ENCODE assay signal across 23 cellular contexts in the genomic region with DNA sequence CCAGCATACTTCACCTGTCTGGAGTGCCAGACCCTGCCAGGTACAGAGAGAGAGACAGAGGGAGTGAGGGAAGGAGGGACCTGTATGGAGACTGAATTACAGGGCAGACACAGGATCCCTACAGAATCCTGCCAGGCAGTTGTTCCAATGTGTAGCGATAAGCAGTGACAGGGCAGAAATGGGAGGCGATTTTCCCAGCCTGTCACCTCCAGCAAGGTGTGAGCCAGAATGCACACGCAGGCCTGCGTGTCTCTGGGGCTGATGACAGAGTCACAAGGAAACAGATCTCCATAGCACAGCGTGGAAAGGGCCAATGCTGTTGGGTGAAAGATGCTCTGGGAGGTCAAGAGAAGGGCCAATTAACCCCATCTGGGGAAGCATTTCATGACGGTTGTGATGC.
A peak's percentile ranks its signal among the peaks of the same experiment; 100 is the strongest.
DNase-seq lines count a peak whose midpoint lies in the region; ATAC-seq and TF ChIP-seq lines count a peak whose summit lies in the region.
"Had no signal": no experiment of that assay in that cellular context is flagged by ENCODE, and none has a peak within 500 bp of the region (broad histone marks: within the 10 kb centered on the region; RNA-seq: fewer than 3 reads in every experiment).

No MANE protein-coding gene starts in this region.

- no peaks in the 10 kb centered on the region for H3K9me3 Mint-ChIP-seq in T-helper 1 cell treated with Interleukin-12 subunit alpha and Interleukin-12 subunit beta and Interleukin-4 antibody, amounts not matched to agents 30 μg/mL and 1 μg/mL, for 36 hours
- H3K9me3 Mint-ChIP-seq in CD4-positive, alpha-beta memory T cell, result no peaks in the 10 kb centered on the region
- H3K9me3 Mint-ChIP-seq in activated T-helper 17 cell treated with anti-CD3 and anti-CD28 coated beads, Interleukin-2, amount 50 U/mL, for 72 hours, result no peaks in the 10 kb centered on the region
- H3K9me3 Mint-ChIP-seq: memory B cell, nephron had no signal

- H3K27me3 Mint-ChIP-seq in T-helper 1 cell treated with Interleukin-12 subunit alpha and Interleukin-12 subunit beta and Interleukin-4 antibody, amounts not matched to agents 30 μg/mL and 1 μg/mL, for 36 hours (ENCODE audit: low read depth), result no peaks in the 10 kb centered on the region
- no peaks in the 10 kb centered on the region for H3K27me3 Mint-ChIP-seq in CD4-positive, alpha-beta memory T cell
- no peaks in the 10 kb centered on the region for H3K27me3 Mint-ChIP-seq in activated T-helper 17 cell treated with anti-CD3 and anti-CD28 coated beads, Interleukin-2, amount 50 U/mL, for 72 hours
- H3K27me3 Mint-ChIP-seq: memory B cell had no signal

- DNase-seq in T-helper 1 cell, result no peak
- no peak for DNase-seq in CD4-positive, alpha-beta memory T cell
- DNase-seq in right cardiac atrium, result peak; percentile 48 to 81 (median 75)
- DNase-seq in head of caudate nucleus, result no peak
- no peak for DNase-seq in ecto neural progenitor cell (ENCODE audit: low spot score)
- DNase-seq: 8988T, C1 segment of cervical spinal cord, DMS79, dorsolateral prefrontal cortex, NCI-H1048, NCI-H2081, NCI-H510A treated with DMSO at 0.1 percent for 48 hours, OCI-M1 had no signal

- H3K27me3 ChIP-seq in CD4-positive, alpha-beta memory T cell (ENCODE audit: insufficient read depth, low read length), result no peaks in the 10 kb centered on the region
- H3K27me3 ChIP-seq in right cardiac atrium (ENCODE audit: control insufficient read depth, insufficient read depth), result no peaks in the 10 kb centered on the region
- H3K27me3 ChIP-seq in gastroesophageal sphincter, result no peaks in the 10 kb centered on the region
- H3K27me3 ChIP-seq: breast epithelium, dorsolateral prefrontal cortex, SJSA1, tibial nerve had no signal

- 59% methylated on average over 6 of the region's 6 CpGs for WGBS in right cardiac atrium
- 40 to 63% methylated on average over 3 to 4 of the region's 6 CpGs for WGBS in gastroesophageal sphincter (ENCODE audit: low coverage in 1 of 2), 2 donors

- TF ChIP-seq POLR2A in gastroesophageal sphincter (IDR thresholded peaks at IDR 0.05), result no peak

- no peaks in the 10 kb centered on the region for H3K9me3 ChIP-seq in CD4-positive, alpha-beta memory T cell (ENCODE audit: control insufficient read depth in 1 of 2, low read length in 2 of 2)
- no peaks in the 10 kb centered on the region for H3K9me3 ChIP-seq in right cardiac atrium (ENCODE audit: control insufficient read depth, low read length)
- no peaks in the 10 kb centered on the region for H3K9me3 ChIP-seq in gastroesophageal sphincter
- H3K9me3 ChIP-seq: breast epithelium, SJSA1, tibial nerve had no signal

- TF ChIP-seq EP300 in gastroesophageal sphincter (IDR thresholded peaks at IDR 0.05), result no peak

- peaks cover 15% of the 10 kb centered on the region for H3K36me3 Mint-ChIP-seq in T-helper 1 cell treated with Interleukin-12 subunit alpha and Interleukin-12 subunit beta and Interleukin-4 antibody, amounts not matched to agents 30 μg/mL and 1 μg/mL, for 36 hours (ENCODE audit: low read depth)
- no peaks in the 10 kb centered on the region for H3K36me3 Mint-ChIP-seq in CD4-positive, alpha-beta memory T cell
- H3K36me3 Mint-ChIP-seq in activated T-helper 17 cell treated with anti-CD3 and anti-CD28 coated beads, Interleukin-2, amount 50 U/mL, for 72 hours (ENCODE audit: low read depth), result no peaks in the 10 kb centered on the region
- H3K36me3 Mint-ChIP-seq: memory B cell had no signal

- H3K27ac ChIP-seq in CD4-positive, alpha-beta memory T cell (ENCODE audit: low read depth, low read length), result no peak overlapping the region
- H3K27ac ChIP-seq in right cardiac atrium (ENCODE audit: low read length) (peak overlapping the region; percentile 83), gastroesophageal sphincter (no peak overlapping the region)
- H3K27ac ChIP-seq: breast epithelium, dorsolateral prefrontal cortex, HL-60, SJSA1, tibial nerve had no signal

- intact Hi-C loops in CD4-positive, alpha-beta memory T cell (cut with micrococcal nuclease), result no loop called here
- intact Hi-C loops in right cardiac atrium (cut with DNase I) (no loop called here), head of caudate nucleus (cut with DNase I) (no loop called here)

- TF ChIP-seq CTCF in gastroesophageal sphincter (IDR thresholded peaks at IDR 0.05), result no peak

- CTCF ChIA-PET in CD4-positive, alpha-beta memory T cell (lab: Charles Lee; ENCODE audit: partially characterized antibody), result interaction anchor here (1.3 to 1.5 kb wide), 2 partner anchors 15 to 234 kb away, joined by 3 read pairs; no protein-coding TSS in a partner anchor

- peak overlapping the region; percentile 70 for H3K4me3 Mint-ChIP-seq in T-helper 1 cell treated with Interleukin-12 subunit alpha and Interleukin-12 subunit beta and Interleukin-4 antibody, amounts not matched to agents 30 μg/mL and 1 μg/mL, for 36 hours
- peak overlapping the region in 5 of 8 donors; percentile 76 to 86 (median 84) for H3K4me3 Mint-ChIP-seq in CD4-positive, alpha-beta memory T cell
- H3K4me3 Mint-ChIP-seq in activated T-helper 17 cell treated with anti-CD3 and anti-CD28 coated beads, Interleukin-2, amount 50 U/mL, for 72 hours, result peak overlapping the region; percentile 86
- H3K4me3 Mint-ChIP-seq: memory B cell, nephron had no signal

- H3K4me1 Mint-ChIP-seq in T-helper 1 cell treated with Interleukin-12 subunit alpha and Interleukin-12 subunit beta and Interleukin-4 antibody, amounts not matched to agents 30 μg/mL and 1 μg/mL, for 36 hours (ENCODE audit: low read depth), result peaks cover 84% of the 10 kb centered on the region
- peaks cover 68 to 92% (median 73%) of the 10 kb centered on the region in 4 donors for H3K4me1 Mint-ChIP-seq in CD4-positive, alpha-beta memory T cell
- peaks cover 91% of the 10 kb centered on the region for H3K4me1 Mint-ChIP-seq in activated T-helper 17 cell treated with anti-CD3 and anti-CD28 coated beads, Interleukin-2, amount 50 U/mL, for 72 hours

- peaks cover 72% of the 10 kb centered on the region for H3K4me1 ChIP-seq in CD4-positive, alpha-beta memory T cell (ENCODE audit: insufficient read depth, low read length)
- H3K4me1 ChIP-seq in right cardiac atrium (ENCODE audit: control insufficient read depth, insufficient read depth, low read length) (peaks cover 7% of the 10 kb centered on the region), gastroesophageal sphincter (peaks cover 0 to 17% (median 0%) of the 10 kb centered on the region in 3 donors)

- H3K27ac Mint-ChIP-seq in T-helper 1 cell treated with Interleukin-12 subunit alpha and Interleukin-12 subunit beta and Interleukin-4 antibody, amounts not matched to agents 30 μg/mL and 1 μg/mL, for 36 hours, result peak overlapping the region; percentile 97
- peak overlapping the region; percentile 74 to 97 (median 90) for H3K27ac Mint-ChIP-seq in CD4-positive, alpha-beta memory T cell
- peak overlapping the region; percentile 88 for H3K27ac Mint-ChIP-seq in activated T-helper 17 cell treated with anti-CD3 and anti-CD28 coated beads, Interleukin-2, amount 50 U/mL, for 72 hours
- H3K27ac Mint-ChIP-seq: memory B cell, nephron had no signal

- POLR2A ChIA-PET in CD4-positive, alpha-beta memory T cell (lab: Charles Lee; ENCODE audit: partially characterized antibody), result interaction anchor here (1.7 to 6.3 kb wide), 3 partner anchors 15 to 112 kb away, joined by 4 to 35 read pairs (median 14); partner anchors contain the start of gene HIVEP3

- H3K36me3 ChIP-seq in CD4-positive, alpha-beta memory T cell (ENCODE audit: insufficient read depth, low read length), result no peaks in the 10 kb centered on the region
- H3K36me3 ChIP-seq in gastroesophageal sphincter, result no peaks in the 10 kb centered on the region
- H3K36me3 ChIP-seq: breast epithelium, SJSA1, tibial nerve had no signal

- no peak for ATAC-seq in activated T-helper 17 cell treated with anti-CD3 and anti-CD28 coated beads, Interleukin-2, amount 50 U/mL, for 72 hours (replicated peaks)
- peak; percentile 80 to 86 for ATAC-seq in right cardiac atrium
- no peak for ATAC-seq in gastroesophageal sphincter
- ATAC-seq: K562 had no signal

- peak overlapping the region in 1 of 2 donors; percentile 20 for H3K4me3 ChIP-seq in CD4-positive, alpha-beta memory T cell (ENCODE audit: low read length in 2 of 2)
- H3K4me3 ChIP-seq in right cardiac atrium (ENCODE audit: low read length) (no peak overlapping the region), gastroesophageal sphincter (no peak overlapping the region)
- H3K4me3 ChIP-seq: breast epithelium, dorsolateral prefrontal cortex, K562, SJSA1, tibial nerve had no signal

Comparison
In these comparisons a context has a peak if more than half of its experiments do, and no peak if none do; other contexts are left out.
1. DNase-seq: peak in right cardiac atrium (3 of 3); none in T-helper 1 cell (0 of 5), CD4-positive, alpha-beta memory T cell (0 of 5), head of caudate nucleus (0 of 42) and ecto neural progenitor cell (single experiment).
2. ATAC-seq: peak in right cardiac atrium (2 of 2); none in activated T-helper 17 cell treated with anti-CD3 and anti-CD28 coated beads, Interleukin-2, amount 50 U/mL, for 72 hours (single experiment) and gastroesophageal sphincter (single experiment).
3. Peak in every context shown above with its lines, with median percentiles within 50 percentile points of each other: H3K27ac Mint-ChIP-seq and H3K4me3 Mint-ChIP-seq.